ENCODE assay signal across 14 cellular contexts in genomic region chr17:21020622-21021021, GRCh38. TPM values are rescaled to one million over a fixed set of nuclear protein-coding genes. Genes with fewer than 3 reads are reported as not detected.
DNase-seq lines count a peak whose midpoint lies in the region; ATAC-seq, FAIRE-seq and TF ChIP-seq lines count a peak whose summit lies in the region.
"Had no signal": no experiment of that assay in that cellular context is flagged by ENCODE, and none has a peak within 500 bp of the region (broad histone marks: within the 10 kb centered on the region; RNA-seq: fewer than 3 reads in every experiment).

No MANE protein-coding gene starts in this region.

- H3K4me1 Mint-ChIP-seq in H9 (peaks cover 0 to 2% of the 10 kb centered on the region in 2 experiments; a peak in 1 of 4 replicates), endodermal cell (peaks cover 6% of the 10 kb centered on the region)

- no peak overlapping the region for H4K8ac ChIP-seq in H9 (replicated peaks; ENCODE audit: insufficient read length, low read depth, low read length)

- H3K4me3 Mint-ChIP-seq in H9: no peak overlapping the region
- H3K4me3 Mint-ChIP-seq in endodermal cell: no peak overlapping the region

- H4K20me1 ChIP-seq in H9 (ENCODE audit: control insufficient read depth, insufficient read depth, insufficient read length): no peaks in the 10 kb centered on the region

- H3K23ac ChIP-seq in H9 (ENCODE audit: insufficient read length, low read depth, low read length): no peak overlapping the region

- no peak overlapping the region for H4K5ac ChIP-seq in H9 (ENCODE audit: insufficient read length, low read depth, low read length)

- DNase-seq in GM12891 (ENCODE audit: insufficient read length, low spot score): no peak
- DNase-seq in H9: no peak
- no peak for DNase-seq in endodermal cell
- no peak for DNase-seq in DMS53 (lab: John Stamatoyannopoulos, UW)
- no peak for DNase-seq in NCI-H1694 (lab: John Stamatoyannopoulos, UW)
- no peak for DNase-seq in activated gamma-delta T cell (lab: John Stamatoyannopoulos, UW)
- DNase-seq: effector CD4-positive, alpha-beta T cell; NCI-H187 treated with DMSO at 0.1 percent for 48 hours; SW 1271 had no signal

- H3K9ac ChIP-seq in H9 (ENCODE audit: extremely low read depth, insufficient read length, low read length) (no peak overlapping the region), endodermal cell (ENCODE audit: extremely low read depth, low read length, poor library complexity, severe bottlenecking) (no peak overlapping the region), rectal smooth muscle tissue (ENCODE audit: low read length) (no peak overlapping the region)

- H3K9me3 ChIP-seq in H9 (ENCODE audit: control insufficient read depth, low read depth, low read length): no peaks in the 10 kb centered on the region
- no peaks in the 10 kb centered on the region for H3K9me3 ChIP-seq in endodermal cell (ENCODE audit: control insufficient read depth, low read length)
- H3K9me3 ChIP-seq: body of pancreas, Peyer's patch had no signal

- no peak overlapping the region for H3K4me3 ChIP-seq in endodermal cell (ENCODE audit: low read length)
- H3K4me3 ChIP-seq in rectal smooth muscle tissue (ENCODE audit: low read length): no peak overlapping the region
- H3K4me3 ChIP-seq: body of pancreas, Peyer's patch had no signal

- ATAC-seq in HG03095 (IDR thresholded peaks at IDR 0.05; ENCODE audit: unreplicated experiment): no peak
- ATAC-seq: body of pancreas had no signal

- H3K27me3 ChIP-seq in H9 (ENCODE audit: insufficient read depth, low read length) (no peaks in the 10 kb centered on the region), endodermal cell (ENCODE audit: control insufficient read depth, insufficient read depth, low read length, poor library complexity, severe bottlenecking) (no peaks in the 10 kb centered on the region), rectal smooth muscle tissue (ENCODE audit: control insufficient read depth, insufficient read depth, low read length) (no peaks in the 10 kb centered on the region)
- H3K27me3 ChIP-seq: body of pancreas, Peyer's patch had no signal

- H4K91ac ChIP-seq in H9 (ENCODE audit: insufficient read length, low read depth, low read length): no peak overlapping the region

- no peak overlapping the region for H3K56ac ChIP-seq in H9 (ENCODE audit: insufficient read length, low read depth, low read length)

- no peak overlapping the region for H3T11ph ChIP-seq in H9 (ENCODE audit: low read length)

- no peak overlapping the region for H3K14ac ChIP-seq in H9 (ENCODE audit: insufficient read depth, low read length)

- no peaks in the 10 kb centered on the region for H3K4me1 ChIP-seq in H9 (ENCODE audit: insufficient read depth, low read length)
- peaks cover 5% of the 10 kb centered on the region for H3K4me1 ChIP-seq in endodermal cell (ENCODE audit: control insufficient read depth, insufficient read depth, low read length)
- peaks cover 20% of the 10 kb centered on the region for H3K4me1 ChIP-seq in rectal smooth muscle tissue (ENCODE audit: control insufficient read depth, insufficient read depth, low read length)

- H3K4me2 ChIP-seq in H9 (ENCODE audit: insufficient read depth, insufficient read length, low read length): no peak overlapping the region

- no peak overlapping the region for H2AK5ac ChIP-seq in H9 (ENCODE audit: insufficient read length, low read length)

- no peak overlapping the region for H2BK120ac ChIP-seq in H9 (ENCODE audit: low read depth, low read length, poor library complexity, severe bottlenecking)

- no peak overlapping the region for H2BK12ac ChIP-seq in H9 (ENCODE audit: insufficient read length, low read depth, low read length)

- TF ChIP-seq POLR2A in GM12891 (IDR thresholded peaks at IDR 0.05; ENCODE audit: low read depth, low read length): no peak

- H2BK15ac ChIP-seq in H9 (ENCODE audit: low read depth, low read length): no peak overlapping the region

- no peaks in the 10 kb centered on the region for H3K23me2 ChIP-seq in H9 (ENCODE audit: insufficient read length, low read depth, low read length, poor library complexity, severe bottlenecking)

- H2BK5ac ChIP-seq in H9 (ENCODE audit: insufficient read length, low read length): no peak overlapping the region

- H3K79me1 ChIP-seq in H9 (ENCODE audit: insufficient read depth, low read depth, low read length, poor library complexity, severe bottlenecking): peaks cover 8% of the 10 kb centered on the region

- H3K27ac Mint-ChIP-seq in H9: peak overlapping the region in 2 of 3 experiments; percentile 42 to 54; a peak in 2 of 7 replicates
- H3K27ac Mint-ChIP-seq in endodermal cell: peak overlapping the region; percentile 41

- FAIRE-seq in GM12891 (lab: Jason Lieb, UNC): no peak

- TF ChIP-seq CTCF in H9 (conservative IDR thresholded peaks at IDR 0.05): no peak
- no peak for TF ChIP-seq CTCF in endodermal cell (conservative IDR thresholded peaks at IDR 0.05)

- no peak overlapping the region for H3K4ac ChIP-seq in H9 (ENCODE audit: low read depth, low read length)

- H2AFZ ChIP-seq in H9 (ENCODE audit: low read length): no peak overlapping the region

- H3K36me3 Mint-ChIP-seq in H9 (ENCODE audit: insufficient read depth in 1 of 3, low read depth in 3 of 3) (peaks cover 76 to 94% (median 91%) of the 10 kb centered on the region in 3 experiments), endodermal cell (ENCODE audit: low read depth) (peaks cover 93% of the 10 kb centered on the region)

- H3K27ac ChIP-seq in H9 (ENCODE audit: insufficient read length, low read depth, low read length): no peak overlapping the region
- H3K27ac ChIP-seq in endodermal cell (ENCODE audit: low read depth, low read length): no peak overlapping the region
- H3K27ac ChIP-seq in rectal smooth muscle tissue (ENCODE audit: low read depth, low read length): peak overlapping the region; percentile 45
- H3K27ac ChIP-seq: body of pancreas, Peyer's patch, WERI-Rb-1 had no signal

- H3K36me3 ChIP-seq in endodermal cell (ENCODE audit: control insufficient read depth, insufficient read depth, low read length): peaks cover 93% of the 10 kb centered on the region
- peaks cover 60% of the 10 kb centered on the region for H3K36me3 ChIP-seq in rectal smooth muscle tissue (ENCODE audit: control insufficient read depth, insufficient read depth, low read length)

- H2BK20ac ChIP-seq in H9 (ENCODE audit: low read depth, low read length, poor library complexity, severe bottlenecking): no peak overlapping the region

- WGBS in H9 (ENCODE audit: extremely low coverage, insufficient read length, low lambda C conversion rate): no CpG with 5 or more reads among the region's 10 CpGs
- WGBS in endodermal cell (ENCODE audit: insufficient coverage in 1 of 2, insufficient read length in 1 of 2), 2 experiments: 92 to 100% methylated on average over 7 to 10 of the region's 10 CpGs

- no peaks in the 10 kb centered on the region for H3K9me3 Mint-ChIP-seq in H9
- H3K9me3 Mint-ChIP-seq in endodermal cell: no peaks in the 10 kb centered on the region

- H3K27me3 Mint-ChIP-seq in H9 (ENCODE audit: low read depth): no peaks in the 10 kb centered on the region
- no peaks in the 10 kb centered on the region for H3K27me3 Mint-ChIP-seq in endodermal cell (ENCODE audit: insufficient read depth)

- H3K79me2 ChIP-seq in H9 (ENCODE audit: insufficient read depth, low read length): peaks cover 39% of the 10 kb centered on the region

- no peak overlapping the region for H3K18ac ChIP-seq in H9 (ENCODE audit: insufficient read length, low read depth, low read length)

TF ChIP-seq in GM12891, 5 proteins besides CTCF, POLR2A, EP300 and RAD21:
- TF ChIP-seq POU2F2 (IDR thresholded peaks at IDR 0.05; ENCODE audit: low read depth, low read length) (no peak), POLR2AphosphoS5 (IDR thresholded peaks at IDR 0.05; ENCODE audit: low read depth, low read length) (0 out of 2 replicates have a peak, but pooled peaks have one; percentile 16)
TF ChIP-seq in GM12891: peak in this region for 1.

RNA-seq across cellular contexts. Expression of gene USP22, which starts 22.2 kb away (rescaled TPM):
- 47.3 TPM for polyA plus RNA-seq in GM12891 (2012; ENCODE audit: low read depth, missing spikeins)
- total RNA-seq in H9 (2021) (345 and 351 TPM in 2 replicates), endodermal cell (100 to 1,000 TPM; 379 to 396 TPM)
- 222 TPM for polyA plus RNA-seq in endodermal cell (2013, experiment 1 of 2)
- 219 TPM for polyA plus RNA-seq in endodermal cell (2013, experiment 2 of 2)
